Comparison of ENCODE assay signal across 1 cellular context in the genomic region with DNA sequence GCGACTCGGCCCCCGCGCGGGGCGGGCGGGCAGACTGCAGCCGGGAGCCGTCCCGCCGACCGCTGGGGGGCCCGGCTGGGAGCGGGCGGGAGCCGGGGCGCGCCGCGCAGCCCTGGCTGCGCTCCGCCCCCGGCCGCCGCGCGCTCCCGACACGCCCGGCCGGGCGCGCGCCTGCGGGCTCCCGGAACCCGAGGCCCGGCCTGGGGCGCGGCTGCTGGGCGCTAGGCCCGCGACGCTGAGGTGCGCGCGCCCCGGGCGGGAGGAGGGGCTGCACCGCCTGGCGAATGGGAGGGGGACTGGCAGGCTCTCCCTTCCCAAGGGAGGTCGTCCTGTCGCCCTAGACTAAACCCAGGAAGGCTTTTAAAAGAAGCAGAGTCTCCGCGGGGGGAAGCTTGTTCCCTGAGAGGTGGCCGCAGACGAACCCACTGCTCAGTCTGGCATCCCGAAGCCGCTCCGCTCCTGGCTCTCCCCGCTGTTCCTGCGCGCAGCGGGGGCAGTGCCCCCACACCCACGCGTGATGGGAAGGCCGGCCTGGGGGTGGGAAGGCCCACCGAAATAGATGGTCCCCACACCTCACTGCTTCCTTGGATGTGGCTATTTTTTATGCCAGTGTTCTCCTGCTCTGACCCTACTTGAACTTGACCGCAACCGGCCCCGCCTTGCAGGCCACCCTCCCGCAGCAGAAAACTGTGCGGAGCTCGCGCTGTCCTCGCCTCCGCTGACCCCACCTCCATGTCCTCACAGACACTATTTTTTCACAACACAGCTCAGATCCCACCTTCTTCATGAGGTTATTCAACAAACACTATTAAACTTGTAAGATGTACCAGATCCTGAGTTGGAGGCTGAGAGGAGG.
TF ChIP-seq lines count a peak whose summit lies in the region.

A gene with protein sequence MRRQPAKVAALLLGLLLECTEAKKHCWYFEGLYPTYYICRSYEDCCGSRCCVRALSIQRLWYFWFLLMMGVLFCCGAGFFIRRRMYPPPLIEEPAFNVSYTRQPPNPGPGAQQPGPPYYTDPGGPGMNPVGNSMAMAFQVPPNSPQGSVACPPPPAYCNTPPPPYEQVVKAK (minus strand): TSS at position 125 of the 856 bp plus-strand sequence. CDS start 178 bp downstream, outside the sequence.

TF ChIP-seq in HEK293, 187 proteins besides CTCF, POLR2A, EP300 and RAD21 (continued from another document and continues in another):
- TF ChIP-seq ZSCAN23 (tag by site-specific recombination; IDR thresholded peaks at IDR 0.05) (no peak), ZNF791 (tag by site-specific recombination; IDR thresholded peaks at IDR 0.05) (no peak), ZNF146 (tag by site-specific recombination; IDR thresholded peaks at IDR 0.05) (no peak), SETDB1 (IDR thresholded peaks at IDR 0.05; ENCODE audit: insufficient read length, low read length) (no peak), ZNF747 (tag by site-specific recombination; IDR thresholded peaks at IDR 0.05) (no peak), MYNN (tag by site-specific recombination; IDR thresholded peaks at IDR 0.05; ENCODE audit: borderline replicate concordance) (no peak), ZNF777 (tag by site-specific recombination; IDR thresholded peaks at IDR 0.05; ENCODE audit: borderline replicate concordance) (no peak), ZNF792 (tag by site-specific recombination; IDR thresholded peaks at IDR 0.05) (no peak), ZNF837 (tag by site-specific recombination; IDR thresholded peaks at IDR 0.05) (no peak), ZNF311 (tag by site-specific recombination; IDR thresholded peaks at IDR 0.05; ENCODE audit: borderline replicate concordance) (no peak), ZNF707 (tag by site-specific recombination; IDR thresholded peaks at IDR 0.05) (no peak), ZFP37 (tag by site-specific recombination; IDR thresholded peaks at IDR 0.05) (no peak), KLF1 (tag by site-specific recombination; IDR thresholded peaks at IDR 0.05) (no peak), ZNF776 (tag by site-specific recombination; IDR thresholded peaks at IDR 0.05; ENCODE audit: borderline replicate concordance) (no peak), PRDM1 (tag by site-specific recombination; IDR thresholded peaks at IDR 0.05) (no peak), ZNF664 (tag by site-specific recombination; IDR thresholded peaks at IDR 0.05) (no peak), ZNF341 (tag by site-specific recombination; IDR thresholded peaks at IDR 0.05; ENCODE audit: low read depth) (peak; percentile 88), ZNF274 (IDR thresholded peaks at IDR 0.05; ENCODE audit: low read length) (no peak), ZNF274 (tag by site-specific recombination; IDR thresholded peaks at IDR 0.05; ENCODE audit: borderline replicate concordance) (no peak), HOXC10 (CRISPR knock-in tag; IDR thresholded peaks at IDR 0.05) (no peak), ZFP3 (tag by site-specific recombination; IDR thresholded peaks at IDR 0.05; ENCODE audit: low read depth) (no peak), IKZF3 (tag by site-specific recombination; IDR thresholded peaks at IDR 0.05) (no peak), ZNF175 (tag by site-specific recombination; IDR thresholded peaks at IDR 0.05) (no peak), ZFHX2 (tag by site-specific recombination; conservative IDR thresholded peaks at IDR 0.05) (peak; percentile 85), BCL11A (tag by site-specific recombination; IDR thresholded peaks at IDR 0.05; ENCODE audit: low read depth) (no peak), ZNF76 (tag by site-specific recombination; IDR thresholded peaks at IDR 0.05; ENCODE audit: borderline replicate concordance, low read depth) (peak; percentile 27; the same call in 1 of the 2 replicates), ZNF560 (tag by site-specific recombination; IDR thresholded peaks at IDR 0.05; ENCODE audit: borderline replicate concordance) (no peak), ZNF132 (tag by site-specific recombination; IDR thresholded peaks at IDR 0.05; ENCODE audit: borderline replicate concordance) (no peak), ZNF510 (tag by site-specific recombination; IDR thresholded peaks at IDR 0.05; ENCODE audit: insufficient replicate concordance) (no peak), GLIS2 (tag by site-specific recombination; IDR thresholded peaks at IDR 0.05) (peak; percentile 65), ZNF558 (tag by site-specific recombination; IDR thresholded peaks at IDR 0.05) (no peak), MZF1 (tag by site-specific recombination; IDR thresholded peaks at IDR 0.05; ENCODE audit: borderline replicate concordance) (no peak), ZNF629 (tag by site-specific recombination; IDR thresholded peaks at IDR 0.05) (no peak), GLIS1 (tag by site-specific recombination; IDR thresholded peaks at IDR 0.05) (peak; percentile 41), ZNF626 (tag by site-specific recombination; IDR thresholded peaks at IDR 0.05) (no peak), ZNF544 (tag by site-specific recombination; IDR thresholded peaks at IDR 0.05) (no peak), ZNF610 (tag by site-specific recombination; IDR thresholded peaks at IDR 0.05; ENCODE audit: borderline replicate concordance) (0 out of 2 replicates have a peak, but pooled peaks have one; percentile 40), ZNF324 (tag by site-specific recombination; IDR thresholded peaks at IDR 0.05) (no peak), ZNF768 (tag by site-specific recombination; IDR thresholded peaks at IDR 0.05) (no peak), ZNF37A (tag by site-specific recombination; IDR thresholded peaks at IDR 0.05) (no peak), ZSCAN16 (tag by site-specific recombination; IDR thresholded peaks at IDR 0.05) (no peak), ZFP69B (tag by site-specific recombination; IDR thresholded peaks at IDR 0.05) (no peak), ZBTB8A (tag by site-specific recombination; IDR thresholded peaks at IDR 0.05) (peak; percentile 78), GLI2 (tag by site-specific recombination; IDR thresholded peaks at IDR 0.05; ENCODE audit: borderline replicate concordance, low read depth) (no peak), WT1 (tag by site-specific recombination; IDR thresholded peaks at IDR 0.05) (no peak)
- TF ChIP-seq, protein P1, sequence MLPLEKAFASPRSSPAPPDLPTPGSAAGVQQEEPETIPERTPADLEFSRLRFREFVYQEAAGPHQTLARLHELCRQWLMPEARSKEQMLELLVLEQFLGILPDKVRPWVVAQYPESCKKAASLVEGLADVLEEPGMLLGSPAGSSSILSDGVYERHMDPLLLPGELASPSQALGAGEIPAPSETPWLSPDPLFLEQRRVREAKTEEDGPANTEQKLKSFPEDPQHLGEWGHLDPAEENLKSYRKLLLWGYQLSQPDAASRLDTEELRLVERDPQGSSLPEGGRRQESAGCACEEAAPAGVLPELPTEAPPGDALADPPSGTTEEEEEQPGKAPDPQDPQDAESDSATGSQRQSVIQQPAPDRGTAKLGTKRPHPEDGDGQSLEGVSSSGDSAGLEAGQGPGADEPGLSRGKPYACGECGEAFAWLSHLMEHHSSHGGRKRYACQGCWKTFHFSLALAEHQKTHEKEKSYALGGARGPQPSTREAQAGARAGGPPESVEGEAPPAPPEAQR (tag by site-specific recombination; IDR thresholded peaks at IDR 0.05): no peak
- TF ChIP-seq, protein P2, sequence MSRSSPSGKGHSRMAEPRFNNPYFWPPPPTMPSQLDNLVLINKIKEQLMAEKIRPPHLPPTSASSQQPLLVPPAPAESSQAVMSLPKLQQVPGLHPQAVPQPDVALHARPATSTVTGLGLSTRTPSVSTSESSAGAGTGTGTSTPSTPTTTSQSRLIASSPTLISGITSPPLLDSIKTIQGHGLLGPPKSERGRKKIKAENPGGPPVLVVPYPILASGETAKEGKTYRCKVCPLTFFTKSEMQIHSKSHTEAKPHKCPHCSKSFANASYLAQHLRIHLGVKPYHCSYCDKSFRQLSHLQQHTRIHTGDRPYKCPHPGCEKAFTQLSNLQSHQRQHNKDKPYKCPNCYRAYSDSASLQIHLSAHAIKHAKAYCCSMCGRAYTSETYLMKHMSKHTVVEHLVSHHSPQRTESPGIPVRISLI (tag by site-specific recombination; IDR thresholded peaks at IDR 0.05): no peak
- TF ChIP-seq, protein P3, sequence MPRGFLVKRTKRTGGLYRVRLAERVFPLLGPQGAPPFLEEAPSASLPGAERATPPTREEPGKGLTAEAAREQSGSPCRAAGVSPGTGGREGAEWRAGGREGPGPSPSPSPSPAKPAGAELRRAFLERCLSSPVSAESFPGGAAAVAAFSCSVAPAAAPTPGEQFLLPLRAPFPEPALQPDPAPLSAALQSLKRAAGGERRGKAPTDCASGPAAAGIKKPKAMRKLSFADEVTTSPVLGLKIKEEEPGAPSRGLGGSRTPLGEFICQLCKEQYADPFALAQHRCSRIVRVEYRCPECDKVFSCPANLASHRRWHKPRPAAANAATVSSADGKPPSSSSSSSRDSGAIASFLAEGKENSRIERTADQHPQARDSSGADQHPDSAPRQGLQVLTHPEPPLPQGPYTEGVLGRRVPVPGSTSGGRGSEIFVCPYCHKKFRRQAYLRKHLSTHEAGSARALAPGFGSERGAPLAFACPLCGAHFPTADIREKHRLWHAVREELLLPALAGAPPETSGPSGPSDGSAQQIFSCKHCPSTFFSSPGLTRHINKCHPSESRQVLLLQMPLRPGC (tag by site-specific recombination; IDR thresholded peaks at IDR 0.05): no peak
- TF ChIP-seq, protein P4, sequence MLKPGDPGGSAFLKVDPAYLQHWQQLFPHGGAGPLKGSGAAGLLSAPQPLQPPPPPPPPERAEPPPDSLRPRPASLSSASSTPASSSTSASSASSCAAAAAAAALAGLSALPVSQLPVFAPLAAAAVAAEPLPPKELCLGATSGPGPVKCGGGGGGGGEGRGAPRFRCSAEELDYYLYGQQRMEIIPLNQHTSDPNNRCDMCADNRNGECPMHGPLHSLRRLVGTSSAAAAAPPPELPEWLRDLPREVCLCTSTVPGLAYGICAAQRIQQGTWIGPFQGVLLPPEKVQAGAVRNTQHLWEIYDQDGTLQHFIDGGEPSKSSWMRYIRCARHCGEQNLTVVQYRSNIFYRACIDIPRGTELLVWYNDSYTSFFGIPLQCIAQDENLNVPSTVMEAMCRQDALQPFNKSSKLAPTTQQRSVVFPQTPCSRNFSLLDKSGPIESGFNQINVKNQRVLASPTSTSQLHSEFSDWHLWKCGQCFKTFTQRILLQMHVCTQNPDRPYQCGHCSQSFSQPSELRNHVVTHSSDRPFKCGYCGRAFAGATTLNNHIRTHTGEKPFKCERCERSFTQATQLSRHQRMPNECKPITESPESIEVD (tag by site-specific recombination; IDR thresholded peaks at IDR 0.05): no peak
- TF ChIP-seq, protein P5, sequence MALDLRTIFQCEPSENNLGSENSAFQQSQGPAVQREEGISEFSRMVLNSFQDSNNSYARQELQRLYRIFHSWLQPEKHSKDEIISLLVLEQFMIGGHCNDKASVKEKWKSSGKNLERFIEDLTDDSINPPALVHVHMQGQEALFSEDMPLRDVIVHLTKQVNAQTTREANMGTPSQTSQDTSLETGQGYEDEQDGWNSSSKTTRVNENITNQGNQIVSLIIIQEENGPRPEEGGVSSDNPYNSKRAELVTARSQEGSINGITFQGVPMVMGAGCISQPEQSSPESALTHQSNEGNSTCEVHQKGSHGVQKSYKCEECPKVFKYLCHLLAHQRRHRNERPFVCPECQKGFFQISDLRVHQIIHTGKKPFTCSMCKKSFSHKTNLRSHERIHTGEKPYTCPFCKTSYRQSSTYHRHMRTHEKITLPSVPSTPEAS (tag by site-specific recombination; IDR thresholded peaks at IDR 0.05): no peak
- TF ChIP-seq, protein P6, sequence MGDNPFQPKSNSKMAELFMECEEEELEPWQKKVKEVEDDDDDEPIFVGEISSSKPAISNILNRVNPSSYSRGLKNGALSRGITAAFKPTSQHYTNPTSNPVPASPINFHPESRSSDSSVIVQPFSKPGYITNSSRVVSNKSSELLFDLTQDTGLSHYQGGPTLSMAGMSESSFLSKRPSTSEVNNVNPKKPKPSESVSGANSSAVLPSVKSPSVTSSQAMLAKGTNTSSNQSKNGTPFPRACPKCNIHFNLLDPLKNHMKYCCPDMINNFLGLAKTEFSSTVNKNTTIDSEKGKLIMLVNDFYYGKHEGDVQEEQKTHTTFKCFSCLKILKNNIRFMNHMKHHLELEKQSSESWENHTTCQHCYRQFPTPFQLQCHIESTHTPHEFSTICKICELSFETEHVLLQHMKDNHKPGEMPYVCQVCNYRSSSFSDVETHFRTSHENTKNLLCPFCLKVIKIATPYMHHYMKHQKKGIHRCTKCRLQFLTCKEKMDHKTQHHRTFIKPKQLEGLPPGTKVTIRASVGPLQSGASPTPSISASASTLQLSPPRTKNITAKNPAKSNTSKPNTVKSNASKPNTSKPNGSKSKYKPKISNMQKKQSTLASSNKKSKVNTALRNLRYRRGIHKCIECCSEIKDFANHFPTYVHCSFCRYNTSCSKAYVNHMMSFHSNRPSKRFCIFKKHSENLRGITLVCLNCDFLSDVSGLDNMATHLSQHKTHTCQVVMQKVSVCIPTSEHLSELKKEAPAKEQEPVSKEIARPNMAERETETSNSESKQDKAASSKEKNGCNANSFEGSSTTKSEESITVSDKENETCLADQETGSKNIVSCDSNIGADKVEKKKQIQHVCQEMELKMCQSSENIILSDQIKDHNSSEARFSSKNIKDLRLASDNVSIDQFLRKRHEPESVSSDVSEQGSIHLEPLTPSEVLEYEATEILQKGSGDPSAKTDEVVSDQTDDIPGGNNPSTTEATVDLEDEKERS (tag by site-specific recombination; IDR thresholded peaks at IDR 0.05): no peak
- TF ChIP-seq, protein P7, sequence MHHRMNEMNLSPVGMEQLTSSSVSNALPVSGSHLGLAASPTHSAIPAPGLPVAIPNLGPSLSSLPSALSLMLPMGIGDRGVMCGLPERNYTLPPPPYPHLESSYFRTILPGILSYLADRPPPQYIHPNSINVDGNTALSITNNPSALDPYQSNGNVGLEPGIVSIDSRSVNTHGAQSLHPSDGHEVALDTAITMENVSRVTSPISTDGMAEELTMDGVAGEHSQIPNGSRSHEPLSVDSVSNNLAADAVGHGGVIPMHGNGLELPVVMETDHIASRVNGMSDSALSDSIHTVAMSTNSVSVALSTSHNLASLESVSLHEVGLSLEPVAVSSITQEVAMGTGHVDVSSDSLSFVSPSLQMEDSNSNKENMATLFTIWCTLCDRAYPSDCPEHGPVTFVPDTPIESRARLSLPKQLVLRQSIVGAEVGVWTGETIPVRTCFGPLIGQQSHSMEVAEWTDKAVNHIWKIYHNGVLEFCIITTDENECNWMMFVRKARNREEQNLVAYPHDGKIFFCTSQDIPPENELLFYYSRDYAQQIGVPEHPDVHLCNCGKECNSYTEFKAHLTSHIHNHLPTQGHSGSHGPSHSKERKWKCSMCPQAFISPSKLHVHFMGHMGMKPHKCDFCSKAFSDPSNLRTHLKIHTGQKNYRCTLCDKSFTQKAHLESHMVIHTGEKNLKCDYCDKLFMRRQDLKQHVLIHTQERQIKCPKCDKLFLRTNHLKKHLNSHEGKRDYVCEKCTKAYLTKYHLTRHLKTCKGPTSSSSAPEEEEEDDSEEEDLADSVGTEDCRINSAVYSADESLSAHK (tag by site-specific recombination; IDR thresholded peaks at IDR 0.05): no peak
- TF ChIP-seq, protein P8, sequence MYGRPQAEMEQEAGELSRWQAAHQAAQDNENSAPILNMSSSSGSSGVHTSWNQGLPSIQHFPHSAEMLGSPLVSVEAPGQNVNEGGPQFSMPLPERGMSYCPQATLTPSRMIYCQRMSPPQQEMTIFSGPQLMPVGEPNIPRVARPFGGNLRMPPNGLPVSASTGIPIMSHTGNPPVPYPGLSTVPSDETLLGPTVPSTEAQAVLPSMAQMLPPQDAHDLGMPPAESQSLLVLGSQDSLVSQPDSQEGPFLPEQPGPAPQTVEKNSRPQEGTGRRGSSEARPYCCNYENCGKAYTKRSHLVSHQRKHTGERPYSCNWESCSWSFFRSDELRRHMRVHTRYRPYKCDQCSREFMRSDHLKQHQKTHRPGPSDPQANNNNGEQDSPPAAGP (tag by site-specific recombination; IDR thresholded peaks at IDR 0.05): 0 out of 2 replicates have a peak, but pooled peaks have one; percentile 10
